9 cellular contexts compared by ENCODE assay signal in genomic region chr1:64934115-64934880, GRCh38. TPM values are rescaled to one million over a fixed set of nuclear protein-coding genes. Genes with fewer than 3 reads are reported as not detected.
A peak's percentile ranks its signal among the peaks of the same experiment; 100 is the strongest.
DNase-seq lines count a peak whose midpoint lies in the region; TF ChIP-seq lines count a peak whose summit lies in the region.
"Had no signal": no experiment of that assay in that cellular context is flagged by ENCODE, and none has a peak within 500 bp of the region (broad histone marks: within the 10 kb centered on the region; RNA-seq: fewer than 3 reads in every experiment).

No MANE protein-coding gene starts in this region.

- H3K27me3 ChIP-seq in SK-N-SH (ENCODE audit: insufficient read depth) (no peaks in the 10 kb centered on the region), sigmoid colon (no peaks in the 10 kb centered on the region), endodermal cell (ENCODE audit: control insufficient read depth, insufficient read depth, low read length, poor library complexity, severe bottlenecking) (no peaks in the 10 kb centered on the region)

- peaks cover 10% of the 10 kb centered on the region for H3K9me3 Mint-ChIP-seq in endodermal cell

- H3K4me3 Mint-ChIP-seq in endodermal cell = no peak overlapping the region

- TF ChIP-seq POLR2A in sigmoid colon (IDR thresholded peaks at IDR 0.05) = no peak

- no peaks in the 10 kb centered on the region for H3K9me2 ChIP-seq in SK-N-SH

- H3K9me3 ChIP-seq in SK-N-SH (no peaks in the 10 kb centered on the region), sigmoid colon (no peaks in the 10 kb centered on the region), endodermal cell (ENCODE audit: control insufficient read depth, low read length) (no peaks in the 10 kb centered on the region)

- H3K4me3 ChIP-seq in SK-N-SH (ENCODE audit: low read depth in 2 of 2, low read length in 1 of 2) = peak overlapping the region in 1 of 2 experiments; percentile 43; a peak in 2 of 4 replicates
- H3K4me3 ChIP-seq in fibroblast of the aortic adventitia (ENCODE audit: low read depth, low read length) = peak overlapping the region; percentile 13
- no peak overlapping the region for H3K4me3 ChIP-seq in sigmoid colon
- H3K4me3 ChIP-seq in endodermal cell (ENCODE audit: low read length) = no peak overlapping the region

- peaks cover 3% of the 10 kb centered on the region for H3K4me1 Mint-ChIP-seq in endodermal cell

- WGBS in SK-N-SH (ENCODE audit: low lambda C conversion rate) = 45% methylated on average over 9 of the region's 9 CpGs
- WGBS in sigmoid colon, 2 donors = 73 to 77% methylated on average over 9 of the region's 9 CpGs
- 92% methylated on average over 9 of the region's 9 CpGs for WGBS in endodermal cell (ENCODE audit: insufficient coverage in 1 of 2, insufficient read length in 1 of 2), 2 experiments

- TF ChIP-seq EP300 in SK-N-SH (IDR thresholded peaks at IDR 0.05; ENCODE audit: borderline replicate concordance in 1 of 2, low read depth in 1 of 2, low read length in 1 of 2) (no peak), sigmoid colon (IDR thresholded peaks at IDR 0.05) (no peak)

- POLR2A ChIA-PET in SK-N-SH (lab: Yijun Ruan, JAX) = no interaction called here

- CTCF ChIA-PET in SK-N-SH (lab: Yijun Ruan, JAX) = no interaction called here

- H3K79me2 ChIP-seq in SK-N-SH (ENCODE audit: insufficient read depth) = peaks cover 85% of the 10 kb centered on the region

- H4K20me1 ChIP-seq in SK-N-SH (ENCODE audit: insufficient read depth) = no peaks in the 10 kb centered on the region; the same call in 1 of the 2 replicates

- TF ChIP-seq RAD21 in SK-N-SH (IDR thresholded peaks at IDR 0.05; ENCODE audit: low read length) = no peak

- DNase-seq in EL (peak; percentile 87), SK-N-SH (no peak), fibroblast of the aortic adventitia (ENCODE audit: low read depth) (peak; percentile 79), sigmoid colon (peak; percentile 71), DMS153 treated with DMSO at 0.1 percent for 48 hours (lab: John Stamatoyannopoulos, UW; ENCODE audit: unreplicated experiment) (no peak), hepatic stellate cell (ENCODE audit: low spot score) (no peak), endodermal cell (no peak), GM19238 (ENCODE audit: insufficient read length, low spot score) (no peak)
- DNase-seq: OCI-M1 had no signal

- H2AFZ ChIP-seq in SK-N-SH (ENCODE audit: low read depth) = peak overlapping the region; percentile 45; the same call in 1 of the 2 replicates

- TF ChIP-seq CTCF in SK-N-SH (IDR thresholded peaks at IDR 0.05) (no peak), fibroblast of the aortic adventitia (IDR thresholded peaks at IDR 0.05; ENCODE audit: insufficient read depth, low read length) (no peak), sigmoid colon (IDR thresholded peaks at IDR 0.05) (no peak), endodermal cell (conservative IDR thresholded peaks at IDR 0.05) (no peak)

- intact Hi-C loops in sigmoid colon (cut with DNase I) = no loop called here

- H3K4me2 ChIP-seq in SK-N-SH = peak overlapping the region; percentile 73

- H3K36me3 ChIP-seq in SK-N-SH (replicated peaks in 1 of 2; ENCODE audit: control insufficient read depth in 1 of 2, insufficient read depth in 2 of 2, low read length in 1 of 2) (no peaks in the 10 kb centered on the region), sigmoid colon (no peaks in the 10 kb centered on the region), endodermal cell (ENCODE audit: control insufficient read depth, insufficient read depth, low read length) (no peaks in the 10 kb centered on the region)

- peak overlapping the region; percentile 63 for H3K9ac ChIP-seq in SK-N-SH
- H3K9ac ChIP-seq in endodermal cell (ENCODE audit: extremely low read depth, low read length, poor library complexity, severe bottlenecking) = no peak overlapping the region

- H3F3A ChIP-seq in SK-N-SH (replicated peaks; ENCODE audit: insufficient read depth) = peaks cover 41% of the 10 kb centered on the region

- no peaks in the 10 kb centered on the region for H3K27me3 Mint-ChIP-seq in endodermal cell (ENCODE audit: insufficient read depth)

- H3K27ac Mint-ChIP-seq in endodermal cell = no peak overlapping the region

- H3K4me1 ChIP-seq in SK-N-SH (ENCODE audit: control insufficient read depth in 1 of 2, insufficient read depth in 2 of 2, low read depth in 1 of 2, low read length in 1 of 2) (peaks cover 8 to 33% of the 10 kb centered on the region in 2 experiments), sigmoid colon (peaks cover 0 to 46% (median 42%) of the 10 kb centered on the region in 4 donors), endodermal cell (ENCODE audit: control insufficient read depth, insufficient read depth, low read length) (no peaks in the 10 kb centered on the region)

- peaks cover 5% of the 10 kb centered on the region for H3K36me3 Mint-ChIP-seq in endodermal cell (ENCODE audit: low read depth)

- H3K27ac ChIP-seq in SK-N-SH (ENCODE audit: low read depth in 2 of 2, low read length in 1 of 2) = peak overlapping the region in 1 of 2 experiments; percentile 96; a peak in 3 of 4 replicates
- peak overlapping the region; percentile 67 to 76 (median 72) for H3K27ac ChIP-seq in sigmoid colon
- H3K27ac ChIP-seq in endodermal cell (ENCODE audit: low read depth, low read length) = no peak overlapping the region

TF ChIP-seq in SK-N-SH, 30 proteins besides CTCF, POLR2A, EP300 and RAD21:
- TF ChIP-seq REST (IDR thresholded peaks at IDR 0.05; ENCODE audit: low read depth, low read length) = 0 out of 2 replicates have a peak, but pooled peaks have one; percentile 24
- TF ChIP-seq FOSL2 (IDR thresholded peaks at IDR 0.05; ENCODE audit: borderline replicate concordance, low read depth) = peak; percentile 70
- 0 out of 2 replicates have a peak, but pooled peaks have one; percentile 24 for TF ChIP-seq JUND (IDR thresholded peaks at IDR 0.05)
- peak; percentile 74; the same call in 1 of the 2 replicates for TF ChIP-seq YY1 (IDR thresholded peaks at IDR 0.05; ENCODE audit: low read depth)
- TF ChIP-seq EZH2phosphoT487 (IDR thresholded peaks at IDR 0.05; ENCODE audit: borderline replicate concordance, low read depth) = no peak
- no peak for TF ChIP-seq FOXJ3 (CRISPR knock-in tag; IDR thresholded peaks at IDR 0.05)
TF ChIP-seq in SK-N-SH: peak in this region for 4.

RNA-seq across cellular contexts. Expression of gene JAK1, which starts 32.1 kb away (rescaled TPM):
- polyA plus RNA-seq in SK-N-SH (2012; rRNA removed) (47.5 and 47.7 TPM in 2 replicates), sigmoid colon (10 to 100 TPM; 43.8 to 58.8 (median 47.9) TPM)
- polyA plus RNA-seq in SK-N-SH (2012; cell fraction: cytosol; rRNA removed) = 47.6 and 48.4 TPM in 2 replicates
- 48.8 and 63.4 TPM in 2 replicates for polyA plus RNA-seq in SK-N-SH (2012; cell fraction: nucleus; rRNA removed)
- total RNA-seq in fibroblast of the aortic adventitia (ENCODE audit: low replicate concordance) (159 and 255 TPM in 2 replicates), sigmoid colon (100 to 1,000 TPM in 3 of 4 donors, 10 to 100 TPM in 1; 99.6 to 143 (median 119) TPM), endodermal cell (10 to 100 TPM; 22.9 to 23.2 TPM)
- polyA plus RNA-seq in endodermal cell (2013, experiment 1 of 2) = 18.5 TPM
- 16.3 TPM for polyA plus RNA-seq in endodermal cell (2013, experiment 2 of 2)

Comparison
In these comparisons a context has a peak if more than half of its experiments do, and no peak if none do; other contexts are left out.
1. DNase-seq: peak in EL (single experiment), fibroblast of the aortic adventitia (single experiment) and sigmoid colon (single experiment); none in SK-N-SH (single experiment), DMS153 treated with DMSO at 0.1 percent for 48 hours (single experiment), hepatic stellate cell (single experiment), endodermal cell (single experiment) and GM19238 (single experiment).